31 cellular contexts compared by ENCODE assay signal in genomic region chr11:20211691-20212090, GRCh38.
"Had no signal": no experiment of that assay in that cellular context is flagged by ENCODE, and none has a peak within 500 bp of the region (broad histone marks: within the 10 kb centered on the region; RNA-seq: fewer than 3 reads in every experiment).

No MANE protein-coding gene starts in this region.

- ATAC-seq: activated CD8-positive, alpha-beta T cell treated with anti-CD3 and anti-CD28 coated beads for 36 hours; activated naive CD4-positive, alpha-beta T cell treated with anti-CD3 and anti-CD28 coated beads, Interleukin-2, amount 50 U/mL, for 72 hours; activated T-cell treated with anti-CD3 and anti-CD28 coated beads, Interleukin-2, amount 50 U/mL, for 4 hours; activated T-cell treated with anti-CD3 and anti-CD28 coated beads, Interleukin-2, amount 50 U/mL, for 72 hours; activated T-helper 17 cell treated with anti-CD3 and anti-CD28 coated beads, Interleukin-2, amount 50 U/mL, for 72 hours; body of pancreas had no signal

- DNase-seq: activated B cell treated with CpG ODN at 0.5 μM for 24 hours; activated CD4-positive, alpha-beta memory T cell treated with anti-CD3 and anti-CD28 coated beads for 36 hours; activated CD4-positive, alpha-beta T cell treated with anti-CD3 and anti-CD28 coated beads for 4 hours; activated CD4-positive, alpha-beta T cell treated with anti-CD3 and anti-CD28 coated beads, Interleukin-2, amount 10 ng/mL, durations not matched to agents 24 days and 14 days; activated CD4-positive, alpha-beta T cell treated with anti-CD3 and anti-CD28 coated beads, Interleukin-2, amount 50 U/mL, for 1 hour; activated CD4-positive, alpha-beta T cell treated with anti-CD3 and anti-CD28 coated beads, Interleukin-2, amount 50 U/mL, for 4 hours; activated CD4-positive, CD25-positive, alpha-beta regulatory T cell treated with anti-CD3 and anti-CD28 coated beads, Interleukin-2, amount 50 U/mL, for 72 hours; activated CD8-positive, alpha-beta memory T cell treated with anti-CD3 and anti-CD28 coated beads, Interleukin-2, amount 50 U/mL, for 4 hours; activated CD8-positive, alpha-beta T cell treated with anti-CD3 and anti-CD28 coated beads for 36 hours; activated effector memory CD4-positive, alpha-beta T cell treated with anti-CD3 and anti-CD28 coated beads, Interleukin-2, amount 50 U/mL, for 16 hours; activated gamma-delta T cell treated with Interleukin-2 at 50 U/mL for 16 hours; activated naive CD4-positive, alpha-beta T cell; activated naive CD4-positive, alpha-beta T cell treated with anti-CD3 and anti-CD28 coated beads for 36 hours; activated naive CD4-positive, alpha-beta T cell treated with anti-CD3 and anti-CD28 coated beads, Interleukin-2, amount 50 U/mL, for 16 hours; activated naive CD8-positive, alpha-beta T cell treated with anti-CD3 and anti-CD28 coated beads for 36 hours; activated T-cell treated with anti-CD3 and anti-CD28 coated beads for 4 hours; activated T-cell treated with anti-CD3 and anti-CD28 coated beads, Interleukin-2, amount 50 U/mL, for 1 hour; activated T-cell treated with anti-CD3 and anti-CD28 coated beads, Interleukin-2, amount 50 U/mL, for 4 hours; activated T-cell treated with anti-CD3 and anti-CD28 coated beads, Interleukin-2, amount 50 U/mL, for 72 hours; adrenal gland; amniotic stem cell; aorta; body of pancreas; brain microvascular endothelial cell; central memory CD4-positive, alpha-beta T cell; colonic mucosa; T-helper 9 cell had no signal

- H3K9me3 ChIP-seq: adrenal gland, body of pancreas, breast epithelium, colonic mucosa had no signal

- H3K4me3 ChIP-seq: adrenal gland, body of pancreas, breast epithelium, colonic mucosa had no signal

- H3K27me3 ChIP-seq: body of pancreas had no signal

- H3K36me3 ChIP-seq: adrenal gland, brain microvascular endothelial cell, breast epithelium, colonic mucosa had no signal

- H3K27ac ChIP-seq: adrenal gland, body of pancreas, brain microvascular endothelial cell, breast epithelium, colonic mucosa, VCaP had no signal

- H3K4me1 ChIP-seq: adrenal gland, breast epithelium, colonic mucosa had no signal
